In genomic region chr10:3277566-3277965, GRCh38 we compare ENCODE assay signal across 20 cellular contexts.
"Had no signal": no experiment of that assay in that cellular context is flagged by ENCODE, and none has a peak within 500 bp of the region (broad histone marks: within the 10 kb centered on the region; RNA-seq: fewer than 3 reads in every experiment).

No MANE protein-coding gene starts in this region.

- ATAC-seq: K562, Panc1, PC-3 had no signal

- DNase-seq: Kasumi-1, MM.1S, NCI-H1105, NCI-H1417, NCI-H1436 treated with DMSO at 0.1 percent for 48 hours, NCI-H1694, NCI-H187 treated with DMSO at 0.1 percent for 48 hours, NCI-H2029 treated with DMSO at 0.1 percent for 48 hours, NCI-H2171 treated with DMSO at 0.1 percent for 48 hours, NCI-H345, NCI-H446 treated with DMSO at 0.1 percent for 48 hours, NCI-H510A treated with DMSO at 0.1 percent for 48 hours, NCI-H526, NCI-H82, PC-3, SHP77, SK-N-SH had no signal

- H3K27ac Mint-ChIP-seq: IgD-negative memory B cell had no signal

- H3K4me1 Mint-ChIP-seq: IgD-negative memory B cell had no signal
